14 cellular contexts compared by ENCODE assay signal in the genomic region with DNA sequence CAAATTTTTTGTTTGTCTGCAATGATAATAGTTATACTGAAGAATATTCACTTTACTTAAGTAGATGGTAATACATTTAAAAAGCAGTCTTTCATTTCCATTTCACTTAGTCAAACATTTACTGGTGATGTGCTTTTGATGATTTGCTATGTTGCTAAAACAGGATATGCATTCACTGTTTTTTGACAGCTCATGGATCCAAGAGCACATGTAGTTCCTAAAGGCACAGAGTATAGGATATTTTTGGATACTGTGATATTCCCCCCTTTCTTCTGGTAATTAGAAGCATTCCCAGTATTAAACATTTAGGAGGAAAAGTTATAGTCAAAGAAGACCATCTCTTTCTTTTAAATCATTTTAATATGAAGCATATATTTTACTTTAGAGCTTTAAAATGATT.
"Had no signal": no experiment of that assay in that cellular context is flagged by ENCODE, and none has a peak within 500 bp of the region (broad histone marks: within the 10 kb centered on the region; RNA-seq: fewer than 3 reads in every experiment).

No MANE protein-coding gene starts in this region.

- ATAC-seq: activated naive CD4-positive, alpha-beta T cell treated with anti-CD3 and anti-CD28 coated beads, Interleukin-2, amount 50 U/mL, for 72 hours; left colon; WTC11 had no signal

- H3K36me3 Mint-ChIP-seq: WTC11 had no signal

- H3K4me3 ChIP-seq: skin epidermis had no signal

- H3K36me3 ChIP-seq: brain microvascular endothelial cell had no signal

- H3K27me3 ChIP-seq: brain microvascular endothelial cell had no signal

- H3K27ac Mint-ChIP-seq: nephron, type B pancreatic cell, WTC11 had no signal

- DNase-seq: activated CD4-positive, alpha-beta T cell treated with anti-CD3 and anti-CD28 coated beads, Interleukin-2, amount 50 U/mL, for 1 hour; brain microvascular endothelial cell; dermis blood vessel endothelial cell; left colon; mammary epithelial cell; occipital lobe; SK-N-SH; T-helper 17 cell had no signal

- H3K9me3 ChIP-seq: SK-N-SH had no signal

- H3K4me3 Mint-ChIP-seq: nephron, type B pancreatic cell, WTC11 had no signal

- H3K27me3 Mint-ChIP-seq: progenitor cell of endocrine pancreas, T-helper 17 cell, type B pancreatic cell had no signal

- H3K27ac ChIP-seq: brain microvascular endothelial cell had no signal

- H3K9me3 Mint-ChIP-seq: activated naive CD4-positive, alpha-beta T cell treated with anti-CD3 and anti-CD28 coated beads, Interleukin-2, amount 50 U/mL, for 72 hours; nephron; type B pancreatic cell; WTC11 had no signal

- H3K4me1 Mint-ChIP-seq: WTC11 had no signal
